16 cellular contexts compared by ENCODE assay signal in genomic region chr1:100941580-100942216, GRCh38. TPM values are rescaled to one million over a fixed set of nuclear protein-coding genes. Genes with fewer than 3 reads are reported as not detected.
DNase-seq lines count a peak whose midpoint lies in the region; ATAC-seq and TF ChIP-seq lines count a peak whose summit lies in the region.
"Had no signal": no experiment of that assay in that cellular context is flagged by ENCODE, and none has a peak within 500 bp of the region (broad histone marks: within the 10 kb centered on the region; RNA-seq: fewer than 3 reads in every experiment).

No MANE protein-coding gene starts in this region.

- ATAC-seq in activated CD8-positive, alpha-beta T cell treated with anti-CD3 and anti-CD28 coated beads for 36 hours, result no peak
- ATAC-seq in memory B cell (ENCODE audit: low read depth) (no peak), GM21447 (IDR thresholded peaks at IDR 0.05; ENCODE audit: unreplicated experiment) (no peak)

- peaks cover 37% of the 10 kb centered on the region for H3K4me1 Mint-ChIP-seq in activated CD8-positive, alpha-beta T cell treated with anti-CD3 and anti-CD28 coated beads for 36 hours (ENCODE audit: low read depth)
- peaks cover 10% of the 10 kb centered on the region for H3K4me1 Mint-ChIP-seq in memory B cell

- H3K27me3 Mint-ChIP-seq in activated CD8-positive, alpha-beta T cell treated with anti-CD3 and anti-CD28 coated beads for 36 hours, result peaks cover 2% of the 10 kb centered on the region
- no peaks in the 10 kb centered on the region for H3K27me3 Mint-ChIP-seq in memory B cell

- H3K9me3 Mint-ChIP-seq in activated CD8-positive, alpha-beta T cell treated with anti-CD3 and anti-CD28 coated beads for 36 hours, result peaks cover 22% of the 10 kb centered on the region
- H3K9me3 Mint-ChIP-seq in memory B cell, result peaks cover 6% of the 10 kb centered on the region

- peaks cover 83% of the 10 kb centered on the region for H3K36me3 Mint-ChIP-seq in activated CD8-positive, alpha-beta T cell treated with anti-CD3 and anti-CD28 coated beads for 36 hours (ENCODE audit: low read depth)
- peaks cover 51% of the 10 kb centered on the region for H3K36me3 Mint-ChIP-seq in memory B cell

- CTCF ChIA-PET in activated CD8-positive, alpha-beta T cell treated with anti-CD3 and anti-CD28 coated beads for 36 hours (lab: Charles Lee), result interaction anchor here (0.9 to 2.0 kb wide), 5 partner anchors 12 to 349 kb away, joined by 3 to 5 read pairs (median 5); no protein-coding TSS in a partner anchor

- peak overlapping the region; percentile 93 for H3K27ac Mint-ChIP-seq in activated CD8-positive, alpha-beta T cell treated with anti-CD3 and anti-CD28 coated beads for 36 hours
- peak overlapping the region; percentile 75 for H3K27ac Mint-ChIP-seq in memory B cell

- no peak overlapping the region for H3K4me3 Mint-ChIP-seq in activated CD8-positive, alpha-beta T cell treated with anti-CD3 and anti-CD28 coated beads for 36 hours
- no peak overlapping the region for H3K4me3 Mint-ChIP-seq in memory B cell

- peak; percentile 3 for DNase-seq in stimulated activated CD4-positive, alpha-beta T cell treated with anti-CD3 and anti-CD28 coated beads, Interleukin-1b, Interleukin-23, amount 100 ng/mL, for 48 hours
- no peak for DNase-seq in stimulated activated CD4-positive, alpha-beta T cell treated with anti-CD3 and anti-CD28 coated beads, Interleukin-4, amount 100 ng/mL, for 1 hour
- no peak for DNase-seq in activated CD8-positive, alpha-beta T cell treated with anti-CD3 and anti-CD28 coated beads for 36 hours
- DNase-seq in memory B cell (ENCODE audit: low spot score in 2 of 2), result no peak
- DNase-seq in T-helper 9 cell, result no peak
- no peak for DNase-seq in NCI-H146 (lab: John Stamatoyannopoulos, UW)
- DNase-seq: activated effector memory CD4-positive, alpha-beta T cell treated with anti-CD3 and anti-CD28 coated beads, Interleukin-2, amount 50 U/mL, for 16 hours; KBM-7; left ventricle myocardium inferior; NCI-H2029; nucleus accumbens; retina; RPMI8226; stimulated activated CD4-positive, alpha-beta T cell treated with anti-CD3 and anti-CD28 coated beads, Interleukin-12 subunit alpha, Interleukin-12 subunit beta, amount 100 ng/mL, for 4 hours; thyroid gland had no signal

- POLR2A ChIA-PET in activated CD8-positive, alpha-beta T cell treated with anti-CD3 and anti-CD28 coated beads for 36 hours (lab: Charles Lee), result interaction anchor here (1.1 to 2.0 kb wide), 3 partner anchors 9 to 24 kb away, joined by 3 to 6 read pairs (median 5); no protein-coding TSS in a partner anchor

- intact Hi-C loops in activated CD8-positive, alpha-beta T cell treated with anti-CD3 and anti-CD28 coated beads for 36 hours (cut with micrococcal nuclease), result loop anchor here (5.0 kb wide), 2 partner anchors 66 to 296 kb away; partner anchors contain the start of gene S1PR1

- no peak for TF ChIP-seq CTCF in activated CD8-positive, alpha-beta T cell treated with anti-CD3 and anti-CD28 coated beads for 36 hours (IDR thresholded peaks at IDR 0.05)

RNA-seq across cellular contexts. Expression of gene SLC30A7, which starts 45.8 kb away (rescaled TPM):
- total RNA-seq in activated CD8-positive, alpha-beta T cell treated with anti-CD3 and anti-CD28 coated beads for 36 hours, result 10 to 100 TPM; 32.0 to 36.1 TPM

RNA-seq across cellular contexts. Expression of gene EXTL2, which starts 47.1 kb away (rescaled TPM):
- 1 to 10 TPM; 4.1 to 5.7 TPM for total RNA-seq in activated CD8-positive, alpha-beta T cell treated with anti-CD3 and anti-CD28 coated beads for 36 hours
